ENCODE assay signal across 8 cellular contexts in the genomic region with DNA sequence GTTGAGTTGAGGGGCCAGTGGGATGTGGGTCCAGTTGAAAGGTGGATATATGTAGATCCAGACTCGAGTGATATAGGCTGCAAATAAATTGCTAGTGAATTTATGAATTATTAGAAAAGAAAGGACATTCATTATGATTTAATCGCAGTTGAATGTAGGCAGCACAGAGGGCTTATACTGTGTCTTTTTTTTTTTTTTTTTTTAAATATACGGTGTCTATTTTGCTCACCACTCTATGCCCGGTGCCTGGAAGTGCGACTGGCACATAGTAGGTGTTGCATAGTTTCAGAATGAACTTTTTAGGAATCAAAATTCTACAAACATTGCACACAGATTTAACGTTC. TPM values are rescaled to one million over a fixed set of nuclear protein-coding genes. Genes with fewer than 3 reads are reported as not detected.
A peak's percentile ranks its signal among the peaks of the same experiment; 100 is the strongest.
DNase-seq lines count a peak whose midpoint lies in the region; ATAC-seq and TF ChIP-seq lines count a peak whose summit lies in the region.

No MANE protein-coding gene starts in this region.

- no peaks in the 10 kb centered on the region for H3K9me3 ChIP-seq in BLaER1 treated with 17β-estradiol and CSF1 and Interleukin-3, amounts not matched to agents 10 nM and 100 nM (replicated peaks in 1 of 11)
- no peaks in the 10 kb centered on the region for H3K9me3 ChIP-seq in left lung

- H3K4me1 ChIP-seq in BLaER1 treated with 17β-estradiol and CSF1 and Interleukin-3, amounts not matched to agents 10 nM and 100 nM, result peaks cover 6 to 17% (median 15%) of the 10 kb centered on the region in 10 experiments
- peaks cover 0 to 8% of the 10 kb centered on the region in 2 donors for H3K4me1 ChIP-seq in left lung
- H3K4me1 ChIP-seq in urinary bladder (ENCODE audit: insufficient read depth), result peaks cover 2% of the 10 kb centered on the region

- no peak for DNase-seq in left lung
- DNase-seq in NCI-H2107 treated with DMSO at 0.1 percent for 48 hours (lab: John Stamatoyannopoulos, UW; ENCODE audit: unreplicated experiment), result no peak
- DNase-seq in GM03348 (ENCODE audit: low spot score), result no peak

- peak overlapping the region; percentile 82 to 88 (median 85) for H3K9ac ChIP-seq in BLaER1 treated with 17β-estradiol and CSF1 and Interleukin-3, amounts not matched to agents 10 nM and 100 nM

- intact Hi-C loops in left lung (cut with DNase I), result loop anchor here in 1 of 2 donors (10.0 kb wide), 1 partner anchor 646 kb away; no protein-coding TSS in a partner anchor

- H3K27ac ChIP-seq in BLaER1 treated with 17β-estradiol and CSF1 and Interleukin-3, amounts not matched to agents 10 nM and 100 nM, result peak overlapping the region; percentile 78 to 93 (median 86)
- H3K27ac ChIP-seq in angular gyrus (ENCODE audit: low read depth, low read length) (peak overlapping the region; percentile 98), left lung (peak overlapping the region; percentile 96 to 98), urinary bladder (ENCODE audit: low read depth) (no peak overlapping the region)

- TF ChIP-seq CTCF in left lung (IDR thresholded peaks at IDR 0.05), result no peak

- peak overlapping the region; percentile 56 to 73 (median 68) for H3K4me3 ChIP-seq in BLaER1 treated with 17β-estradiol and CSF1 and Interleukin-3, amounts not matched to agents 10 nM and 100 nM
- peak overlapping the region; percentile 61 to 71 for H3K4me3 ChIP-seq in left lung
- peak overlapping the region; percentile 59 for H3K4me3 ChIP-seq in urinary bladder (ENCODE audit: low read depth, low read length)

- WGBS in urinary bladder, result 2% methylated on average over 6 of the region's 6 CpGs

- ATAC-seq in HG02870 (IDR thresholded peaks at IDR 0.05; ENCODE audit: unreplicated experiment) (peak; percentile 7), left lung (peak; percentile 3), GM21825 (IDR thresholded peaks at IDR 0.05; ENCODE audit: unreplicated experiment) (no peak)

- H3K36me3 ChIP-seq in BLaER1 treated with 17β-estradiol and CSF1 and Interleukin-3, amounts not matched to agents 10 nM and 100 nM, result no peaks in the 10 kb centered on the region
- H3K36me3 ChIP-seq in left lung (no peaks in the 10 kb centered on the region), urinary bladder (ENCODE audit: insufficient read depth) (no peaks in the 10 kb centered on the region)

- H3K27me3 ChIP-seq in BLaER1 treated with 17β-estradiol and CSF1 and Interleukin-3, amounts not matched to agents 10 nM and 100 nM, result no peaks in the 10 kb centered on the region
- H3K27me3 ChIP-seq in left lung, result peaks cover 0 to 5% of the 10 kb centered on the region in 2 donors

- H4K20me1 ChIP-seq in BLaER1 treated with 17β-estradiol and CSF1 and Interleukin-3, amounts not matched to agents 10 nM and 100 nM, result no peaks in the 10 kb centered on the region

- peak overlapping the region; percentile 50 to 93 (median 82) for H3K4me2 ChIP-seq in BLaER1 treated with 17β-estradiol and CSF1 and Interleukin-3, amounts not matched to agents 10 nM and 100 nM

RNA-seq across cellular contexts. Expression of gene ETFBKMT, which starts 0.8 kb away (rescaled TPM):
- 1 to 10 TPM; 3.9 to 4.8 TPM for total RNA-seq in left lung
- total RNA-seq in urinary bladder, result 5.7 TPM
- 2.3 TPM for polyA plus RNA-seq in urinary bladder
